Comparison of ENCODE assay signal across 8 cellular contexts in the genomic region with DNA sequence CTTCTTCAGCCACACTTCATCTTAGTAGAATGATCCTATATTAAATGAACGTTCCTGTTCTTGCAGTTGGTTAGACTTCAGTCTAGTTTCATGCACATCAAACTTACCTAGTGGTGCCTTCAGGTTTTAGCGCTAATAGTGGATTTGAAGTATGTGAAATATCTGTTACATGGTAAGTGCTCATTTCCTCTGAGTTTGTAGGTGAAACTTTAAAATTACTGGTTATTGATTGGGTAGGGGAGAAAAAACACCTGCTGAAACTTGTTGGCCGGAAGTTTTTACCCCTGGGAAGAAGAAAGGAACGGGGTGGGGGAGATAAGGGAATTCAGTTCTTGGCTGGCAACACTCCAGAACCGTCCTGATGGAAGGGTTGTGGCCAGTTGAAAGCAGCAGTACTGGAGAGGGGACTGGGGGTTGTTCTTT.
DNase-seq lines count a peak whose midpoint lies in the region; ATAC-seq and TF ChIP-seq lines count a peak whose summit lies in the region.

No MANE protein-coding gene starts in this region.

- POLR2A ChIA-PET in Caco-2 (lab: Charles Lee), result no interaction called here

- DNase-seq in Caco-2, result no peak
- peak; percentile 10 for DNase-seq in NCI-H69 (lab: John Stamatoyannopoulos, UW)
- DNase-seq in left colon, result peak; percentile 64 to 65
- DNase-seq in C1 segment of cervical spinal cord (lab: John Stamatoyannopoulos, UW), result no peak
- no peak for DNase-seq in NCI-H1417 (lab: John Stamatoyannopoulos, UW)
- DNase-seq in COR-L47 (lab: John Stamatoyannopoulos, UW), result no peak
- no peak for DNase-seq in Right ventricle myocardium inferior (ENCODE audit: missing footprints)

- H3K27ac Mint-ChIP-seq in Caco-2 (ENCODE audit: unreplicated experiment), result peak overlapping the region; percentile 99

- CTCF ChIA-PET in Caco-2 (lab: Charles Lee), result no interaction called here

- H3K9me3 Mint-ChIP-seq in Caco-2 (ENCODE audit: unreplicated experiment), result no peaks in the 10 kb centered on the region

- peaks cover 77% of the 10 kb centered on the region for H3K36me3 Mint-ChIP-seq in Caco-2 (ENCODE audit: insufficient read depth, unreplicated experiment)

- intact Hi-C loops in Caco-2 (cut with micrococcal nuclease; ENCODE audit: unreplicated experiment) (no loop called here), left colon (cut with DNase I, micrococcal nuclease) (no loop called here), Right ventricle myocardium inferior (cut with DNase I) (no loop called here)

- ATAC-seq in GM21381 (IDR thresholded peaks at IDR 0.05; ENCODE audit: unreplicated experiment), result peak; percentile 27
- peak; percentile 16 for ATAC-seq in left colon
- no peak for ATAC-seq in Right ventricle myocardium inferior

- no TSS peak for BruUV-seq in Caco-2 (replicated peaks; lab: Mats Ljungman, UMichigan)

- no peaks in the 10 kb centered on the region for H3K27me3 ChIP-seq in Caco-2 (replicated peaks; ENCODE audit: control insufficient read depth, insufficient read depth, low read length)

- peaks cover 73% of the 10 kb centered on the region for H3K4me1 Mint-ChIP-seq in Caco-2 (ENCODE audit: low read depth, unreplicated experiment)

- H3K27me3 Mint-ChIP-seq in Caco-2 (ENCODE audit: insufficient read depth, unreplicated experiment), result no peaks in the 10 kb centered on the region

- no peaks in the 10 kb centered on the region for H3K9me3 ChIP-seq in Caco-2

- H3K4me1 ChIP-seq in Caco-2, result peaks cover 88% of the 10 kb centered on the region

- peaks cover 1% of the 10 kb centered on the region; the same call in 1 of the 2 replicates for H3K36me3 ChIP-seq in Caco-2 (ENCODE audit: control insufficient read depth, insufficient read depth, low read length)

- H3K4me3 Mint-ChIP-seq in Caco-2 (ENCODE audit: unreplicated experiment), result peak overlapping the region; percentile 19

- TF ChIP-seq CTCF in Caco-2 (IDR thresholded peaks at IDR 0.05; ENCODE audit: insufficient read depth in 1 of 2, low read depth in 1 of 2, low read length in 1 of 2, severe bottlenecking in 1 of 2, unreplicated experiment in 1 of 2), result no peak

- H3K4me3 ChIP-seq in Caco-2 (ENCODE audit: low read depth, low read length), result no peak overlapping the region

Comparison
In these comparisons a context has a peak if more than half of its experiments do, and no peak if none do; other contexts are left out.
1. DNase-seq: peak in NCI-H69 (single experiment) and left colon (2 of 2); none in Caco-2 (0 of 2), C1 segment of cervical spinal cord (0 of 14), NCI-H1417 (0 of 3), COR-L47 (single experiment) and Right ventricle myocardium inferior (single experiment).